9 cellular contexts compared by ENCODE assay signal in the genomic region with DNA sequence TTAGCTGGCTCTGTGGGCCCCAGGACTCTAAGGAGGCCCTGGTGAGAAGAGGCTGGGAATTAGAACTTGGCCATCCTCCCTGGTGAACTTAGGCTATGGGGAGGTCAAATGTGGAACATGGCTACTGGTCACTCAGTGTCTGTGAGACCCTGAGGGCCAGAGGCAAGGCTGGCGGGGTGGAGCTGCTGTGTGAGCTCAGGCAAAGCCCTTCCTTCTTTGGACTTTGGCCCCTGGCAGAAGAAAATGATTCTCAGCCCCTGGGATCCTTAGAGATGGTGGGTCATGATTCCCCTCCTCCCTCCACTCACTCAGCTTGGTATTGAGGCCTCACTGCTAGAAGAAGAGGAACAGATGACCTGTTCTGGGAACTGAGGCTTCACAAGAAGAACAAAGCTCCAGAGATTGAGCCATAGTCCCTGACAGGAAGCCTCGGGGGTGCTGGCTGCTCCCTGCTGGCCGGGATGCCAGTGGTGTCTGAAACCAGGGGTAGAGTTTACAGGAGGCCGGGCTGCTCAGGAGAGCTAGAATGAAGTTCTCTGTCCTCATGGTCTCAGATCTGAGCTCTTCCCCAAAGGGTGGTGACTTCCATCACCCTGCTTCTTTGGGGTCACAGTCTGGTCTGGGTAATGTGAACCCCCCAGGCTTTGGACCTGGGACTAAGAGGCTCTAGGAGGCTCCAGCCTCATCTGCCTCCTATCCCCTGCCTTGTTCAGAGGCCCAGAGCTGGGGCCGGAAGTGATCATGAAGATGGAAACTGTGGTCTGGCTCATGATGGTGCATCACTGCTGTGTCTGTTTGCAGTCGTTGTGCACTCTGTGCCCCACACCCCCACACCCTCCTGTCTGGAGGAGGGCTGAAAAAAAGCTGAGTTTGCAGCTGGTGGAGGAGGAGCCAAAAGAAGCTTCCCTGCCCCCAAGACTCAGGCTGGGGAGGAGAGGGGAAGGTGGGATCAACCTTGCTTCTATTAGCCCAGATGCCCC. TPM values are rescaled to one million over a fixed set of nuclear protein-coding genes. Genes with fewer than 3 reads are reported as not detected.
A peak's percentile ranks its signal among the peaks of the same experiment; 100 is the strongest.
DNase-seq lines count a peak whose midpoint lies in the region; ATAC-seq and TF ChIP-seq lines count a peak whose summit lies in the region.
"Had no signal": no experiment of that assay in that cellular context is flagged by ENCODE, and none has a peak within 500 bp of the region (broad histone marks: within the 10 kb centered on the region; RNA-seq: fewer than 3 reads in every experiment).

No MANE protein-coding gene starts in this region.

- TF ChIP-seq POLR2A in sigmoid colon (IDR thresholded peaks at IDR 0.05) = no peak

- H3K36me3 Mint-ChIP-seq in glutamatergic neuron (ENCODE audit: unreplicated experiment) = no peaks in the 10 kb centered on the region

- no peak for TF ChIP-seq CTCF in glutamatergic neuron (IDR thresholded peaks at IDR 0.05; ENCODE audit: partially characterized antibody, unreplicated experiment)
- TF ChIP-seq CTCF in sigmoid colon (IDR thresholded peaks at IDR 0.05) = no peak

- H3K4me1 ChIP-seq in sigmoid colon = peaks cover 0 to 80% (median 60%) of the 10 kb centered on the region in 4 donors

- no peaks in the 10 kb centered on the region for H3K27me3 ChIP-seq in sigmoid colon

- peak overlapping the region; percentile 62 for H3K27ac Mint-ChIP-seq in glutamatergic neuron (ENCODE audit: unreplicated experiment)

- H3K27ac ChIP-seq in sigmoid colon = peak overlapping the region; percentile 88 to 98 (median 95)

- peak overlapping the region; percentile 13 to 35 (median 26) for H3K4me3 ChIP-seq in sigmoid colon

- TF ChIP-seq EP300 in sigmoid colon (IDR thresholded peaks at IDR 0.05) = no peak

- peaks cover 0 to 21% (median 5%) of the 10 kb centered on the region in 4 donors for H3K36me3 ChIP-seq in sigmoid colon

- peak; percentile 46 for ATAC-seq in HG02642 (IDR thresholded peaks at IDR 0.05; ENCODE audit: poor library complexity, unreplicated experiment)

- WGBS in sigmoid colon, 2 donors = 27 to 33% methylated on average over 6 of the region's 6 CpGs

- H3K9me3 Mint-ChIP-seq in glutamatergic neuron (ENCODE audit: unreplicated experiment) = peaks cover 9% of the 10 kb centered on the region

- H3K27me3 Mint-ChIP-seq in glutamatergic neuron (ENCODE audit: unreplicated experiment) = peaks cover 21% of the 10 kb centered on the region

- DNase-seq in GF-D8 (lab: John Stamatoyannopoulos, UW) = peak; percentile 93
- peak; percentile 61 for DNase-seq in OCI-M1 (lab: John Stamatoyannopoulos, UW)
- DNase-seq in activated effector memory CD4-positive, alpha-beta T cell treated with Interleukin-2 at 50 U/mL for 16 hours = peak; percentile 81
- no peak for DNase-seq in glutamatergic neuron
- peak; percentile 80 for DNase-seq in sigmoid colon
- no peak for DNase-seq in ecto neural progenitor cell (ENCODE audit: low spot score)
- DNase-seq in ureter (ENCODE audit: low spot score) = no peak

- H3K9me3 ChIP-seq in sigmoid colon = no peaks in the 10 kb centered on the region

- intact Hi-C loops in sigmoid colon (cut with DNase I) = loop anchor here (10.0 kb wide), 1 partner anchor 686 kb away; a partner anchor contains a TSS

- H3K4me3 Mint-ChIP-seq in glutamatergic neuron (ENCODE audit: unreplicated experiment) = no peak overlapping the region

- peaks cover 25% of the 10 kb centered on the region for H3K4me1 Mint-ChIP-seq in glutamatergic neuron (ENCODE audit: low read depth, unreplicated experiment)

RNA-seq across cellular contexts. Expression of a gene that starts 0.9 kb away (rescaled TPM):
- total RNA-seq in glutamatergic neuron (ENCODE audit: unreplicated experiment) = 5.9 TPM
- 1 to 10 TPM; 2.7 to 9.4 (median 3.2) TPM for total RNA-seq in sigmoid colon
- 1 to 10 TPM in 1 of 3 donors, under 1 TPM in 1, not detected in 1; 0.60 to 2.3 TPM for polyA plus RNA-seq in sigmoid colon
- 8.7 TPM for total RNA-seq in ureter

RNA-seq across cellular contexts. Expression of a gene that starts 2.1 kb away (rescaled TPM):
- total RNA-seq in glutamatergic neuron (ENCODE audit: unreplicated experiment) (not detected), sigmoid colon (1 to 10 TPM in 1 of 4 donors, not detected in 3; 1.1 TPM), ureter (0.52 TPM)
- under 1 TPM in 1 of 3 donors, not detected in 2; 0.20 TPM for polyA plus RNA-seq in sigmoid colon

RNA-seq across cellular contexts. Expression of a gene that starts 9.1 kb away (rescaled TPM):
- total RNA-seq in glutamatergic neuron (ENCODE audit: unreplicated experiment) = 89.3 TPM
- 10 to 100 TPM in 2 of 4 donors, 1 to 10 TPM in 2; 8.2 to 28.1 (median 11.0) TPM for total RNA-seq in sigmoid colon
- polyA plus RNA-seq in sigmoid colon = 10 to 100 TPM in 2 of 3 donors, 1 to 10 TPM in 1; 7.2 to 12.1 (median 10.2) TPM
- total RNA-seq in ureter = 14.4 TPM

RNA-seq across cellular contexts. Expression of a gene that starts 21.3 kb away (rescaled TPM):
- total RNA-seq in glutamatergic neuron (ENCODE audit: unreplicated experiment) (0.88 TPM), sigmoid colon (1 to 10 TPM in 1 of 4 donors, under 1 TPM in 1, not detected in 2; 0.33 to 1.1 TPM), ureter (0.36 TPM)
- polyA plus RNA-seq in sigmoid colon = 10 to 100 TPM in 2 of 3 donors, 1 to 10 TPM in 1; 6.0 to 37.1 (median 10.2) TPM
- total RNA-seq: glomerular endothelial cell had no signal

RNA-seq across cellular contexts. Expression of a gene that starts 33.8 kb away (rescaled TPM):
- total RNA-seq in glutamatergic neuron (ENCODE audit: unreplicated experiment) (20.3 TPM), sigmoid colon (1 to 10 TPM in 1 of 4 donors, under 1 TPM in 3; 0.36 to 2.8 (median 0.83) TPM), ureter (1.5 TPM)
- under 1 TPM in 1 of 3 donors, not detected in 2; 0.45 TPM for polyA plus RNA-seq in sigmoid colon

Comparison
In these comparisons a context has a peak if more than half of its experiments do, and no peak if none do; other contexts are left out.
1. DNase-seq: peak in GF-D8 (single experiment), OCI-M1 (single experiment), activated effector memory CD4-positive, alpha-beta T cell treated with Interleukin-2 at 50 U/mL for 16 hours (single experiment) and sigmoid colon (single experiment); none in glutamatergic neuron (single experiment), ecto neural progenitor cell (single experiment) and ureter (single experiment).